Comparison of ENCODE assay signal across 1 cellular context in the genomic region with DNA sequence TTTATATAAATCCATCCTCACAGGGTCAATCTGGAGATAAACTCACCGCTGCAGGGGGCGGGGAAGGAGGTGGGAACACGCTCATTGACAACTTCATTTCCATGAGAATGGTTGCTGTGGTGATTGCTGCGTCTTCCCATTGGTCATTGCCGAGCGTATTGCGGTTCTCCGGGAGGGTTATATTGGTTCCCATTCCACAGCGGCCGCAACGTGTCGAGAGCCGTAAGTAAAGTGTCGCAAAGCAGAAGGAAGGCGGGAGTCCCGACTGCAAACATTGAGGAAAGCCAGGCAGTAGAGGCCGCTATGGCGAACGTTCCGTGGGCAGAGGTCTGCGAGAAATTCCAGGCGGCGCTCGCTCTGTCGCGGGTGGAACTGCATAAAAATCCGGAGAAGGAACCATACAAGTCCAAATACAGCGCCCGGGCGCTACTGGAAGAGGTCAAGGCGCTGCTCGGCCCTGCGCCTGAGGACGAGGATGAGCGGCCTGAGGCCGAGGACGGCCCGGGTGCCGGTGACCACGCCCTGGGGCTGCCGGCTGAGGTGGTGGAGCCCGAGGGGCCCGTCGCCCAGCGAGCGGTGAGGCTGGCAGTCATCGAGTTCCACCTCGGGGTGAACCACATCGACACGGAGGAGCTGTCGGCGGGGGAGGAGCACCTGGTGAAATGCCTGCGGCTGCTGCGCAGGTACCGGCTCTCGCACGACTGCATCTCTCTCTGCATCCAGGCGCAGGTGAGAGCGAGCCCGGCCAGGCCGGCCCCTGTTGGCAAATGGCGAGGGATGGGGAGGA.
A peak's percentile ranks its signal among the peaks of the same experiment; 100 is the strongest.
TF ChIP-seq lines count a peak whose summit lies in the region.

A gene with protein sequence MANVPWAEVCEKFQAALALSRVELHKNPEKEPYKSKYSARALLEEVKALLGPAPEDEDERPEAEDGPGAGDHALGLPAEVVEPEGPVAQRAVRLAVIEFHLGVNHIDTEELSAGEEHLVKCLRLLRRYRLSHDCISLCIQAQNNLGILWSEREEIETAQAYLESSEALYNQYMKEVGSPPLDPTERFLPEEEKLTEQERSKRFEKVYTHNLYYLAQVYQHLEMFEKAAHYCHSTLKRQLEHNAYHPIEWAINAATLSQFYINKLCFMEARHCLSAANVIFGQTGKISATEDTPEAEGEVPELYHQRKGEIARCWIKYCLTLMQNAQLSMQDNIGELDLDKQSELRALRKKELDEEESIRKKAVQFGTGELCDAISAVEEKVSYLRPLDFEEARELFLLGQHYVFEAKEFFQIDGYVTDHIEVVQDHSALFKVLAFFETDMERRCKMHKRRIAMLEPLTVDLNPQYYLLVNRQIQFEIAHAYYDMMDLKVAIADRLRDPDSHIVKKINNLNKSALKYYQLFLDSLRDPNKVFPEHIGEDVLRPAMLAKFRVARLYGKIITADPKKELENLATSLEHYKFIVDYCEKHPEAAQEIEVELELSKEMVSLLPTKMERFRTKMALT (plus strand): TSS at position 274 of the 787 bp plus-strand sequence. CDS start 30 bp downstream, at position 304.

TF ChIP-seq in HepG2, 621 proteins besides CTCF, POLR2A, EP300 and RAD21 (continued from another document and continues in another):
- TF ChIP-seq, protein P1, sequence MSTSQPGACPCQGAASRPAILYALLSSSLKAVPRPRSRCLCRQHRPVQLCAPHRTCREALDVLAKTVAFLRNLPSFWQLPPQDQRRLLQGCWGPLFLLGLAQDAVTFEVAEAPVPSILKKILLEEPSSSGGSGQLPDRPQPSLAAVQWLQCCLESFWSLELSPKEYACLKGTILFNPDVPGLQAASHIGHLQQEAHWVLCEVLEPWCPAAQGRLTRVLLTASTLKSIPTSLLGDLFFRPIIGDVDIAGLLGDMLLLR (CRISPR knock-in tag; IDR thresholded peaks at IDR 0.05): peak; percentile 79; the same call in 1 of the 2 replicates
- TF ChIP-seq ZNF263 (CRISPR knock-in tag; IDR thresholded peaks at IDR 0.05) (peak; percentile 29; the same call in 1 of the 2 replicates), CEBPB (IDR thresholded peaks at IDR 0.05; ENCODE audit: borderline replicate concordance, low read depth, low read length) (no peak), ZNF343 (CRISPR knock-in tag; IDR thresholded peaks at IDR 0.05) (no peak), HNRNPL (IDR thresholded peaks at IDR 0.05; ENCODE audit: low read depth, low read length) (peak; percentile 66; the same call in 1 of the 2 replicates), PHF8 (CRISPR knock-in tag; IDR thresholded peaks at IDR 0.05) (peak; percentile 99), SOX6 (IDR thresholded peaks at IDR 0.05) (no peak), SOX6 (CRISPR knock-in tag; IDR thresholded peaks at IDR 0.05) (peak; percentile 93), CREB1 (IDR thresholded peaks at IDR 0.05) (peak; percentile 66; the same call in 1 of the 2 replicates), CREB1 (CRISPR knock-in tag; IDR thresholded peaks at IDR 0.05) (peak; percentile 86), NFIB (CRISPR knock-in tag; IDR thresholded peaks at IDR 0.05; ENCODE audit: borderline replicate concordance) (no peak), NR2F1 (CRISPR knock-in tag; IDR thresholded peaks at IDR 0.05) (no peak), CHD2 (IDR thresholded peaks at IDR 0.05; ENCODE audit: low read depth, low read length) (no peak), ZSCAN20 (CRISPR knock-in tag; IDR thresholded peaks at IDR 0.05; ENCODE audit: borderline replicate concordance) (no peak), FOXK2 (IDR thresholded peaks at IDR 0.05) (0 out of 2 replicates have a peak, but pooled peaks have one; percentile 38), MZF1 (CRISPR knock-in tag; IDR thresholded peaks at IDR 0.05; ENCODE audit: borderline replicate concordance) (no peak), THYN1 (CRISPR knock-in tag; IDR thresholded peaks at IDR 0.05; ENCODE audit: borderline replicate concordance, low read depth) (no peak), DNMT1 (CRISPR knock-in tag; IDR thresholded peaks at IDR 0.05) (no peak), CCAR2 (optimal IDR thresholded peaks at IDR 0.05; ENCODE audit: low read depth, low read length) (no peak), FOXJ3 (CRISPR knock-in tag; IDR thresholded peaks at IDR 0.05; ENCODE audit: borderline replicate concordance) (no peak)
- TF ChIP-seq, protein P2, sequence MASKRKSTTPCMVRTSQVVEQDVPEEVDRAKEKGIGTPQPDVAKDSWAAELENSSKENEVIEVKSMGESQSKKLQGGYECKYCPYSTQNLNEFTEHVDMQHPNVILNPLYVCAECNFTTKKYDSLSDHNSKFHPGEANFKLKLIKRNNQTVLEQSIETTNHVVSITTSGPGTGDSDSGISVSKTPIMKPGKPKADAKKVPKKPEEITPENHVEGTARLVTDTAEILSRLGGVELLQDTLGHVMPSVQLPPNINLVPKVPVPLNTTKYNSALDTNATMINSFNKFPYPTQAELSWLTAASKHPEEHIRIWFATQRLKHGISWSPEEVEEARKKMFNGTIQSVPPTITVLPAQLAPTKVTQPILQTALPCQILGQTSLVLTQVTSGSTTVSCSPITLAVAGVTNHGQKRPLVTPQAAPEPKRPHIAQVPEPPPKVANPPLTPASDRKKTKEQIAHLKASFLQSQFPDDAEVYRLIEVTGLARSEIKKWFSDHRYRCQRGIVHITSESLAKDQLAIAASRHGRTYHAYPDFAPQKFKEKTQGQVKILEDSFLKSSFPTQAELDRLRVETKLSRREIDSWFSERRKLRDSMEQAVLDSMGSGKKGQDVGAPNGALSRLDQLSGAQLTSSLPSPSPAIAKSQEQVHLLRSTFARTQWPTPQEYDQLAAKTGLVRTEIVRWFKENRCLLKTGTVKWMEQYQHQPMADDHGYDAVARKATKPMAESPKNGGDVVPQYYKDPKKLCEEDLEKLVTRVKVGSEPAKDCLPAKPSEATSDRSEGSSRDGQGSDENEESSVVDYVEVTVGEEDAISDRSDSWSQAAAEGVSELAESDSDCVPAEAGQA (IDR thresholded peaks at IDR 0.05; ENCODE audit: low read depth): no peak
- TF ChIP-seq, protein P2 (CRISPR knock-in tag; IDR thresholded peaks at IDR 0.05; ENCODE audit: borderline replicate concordance): no peak
- TF ChIP-seq, protein P3, sequence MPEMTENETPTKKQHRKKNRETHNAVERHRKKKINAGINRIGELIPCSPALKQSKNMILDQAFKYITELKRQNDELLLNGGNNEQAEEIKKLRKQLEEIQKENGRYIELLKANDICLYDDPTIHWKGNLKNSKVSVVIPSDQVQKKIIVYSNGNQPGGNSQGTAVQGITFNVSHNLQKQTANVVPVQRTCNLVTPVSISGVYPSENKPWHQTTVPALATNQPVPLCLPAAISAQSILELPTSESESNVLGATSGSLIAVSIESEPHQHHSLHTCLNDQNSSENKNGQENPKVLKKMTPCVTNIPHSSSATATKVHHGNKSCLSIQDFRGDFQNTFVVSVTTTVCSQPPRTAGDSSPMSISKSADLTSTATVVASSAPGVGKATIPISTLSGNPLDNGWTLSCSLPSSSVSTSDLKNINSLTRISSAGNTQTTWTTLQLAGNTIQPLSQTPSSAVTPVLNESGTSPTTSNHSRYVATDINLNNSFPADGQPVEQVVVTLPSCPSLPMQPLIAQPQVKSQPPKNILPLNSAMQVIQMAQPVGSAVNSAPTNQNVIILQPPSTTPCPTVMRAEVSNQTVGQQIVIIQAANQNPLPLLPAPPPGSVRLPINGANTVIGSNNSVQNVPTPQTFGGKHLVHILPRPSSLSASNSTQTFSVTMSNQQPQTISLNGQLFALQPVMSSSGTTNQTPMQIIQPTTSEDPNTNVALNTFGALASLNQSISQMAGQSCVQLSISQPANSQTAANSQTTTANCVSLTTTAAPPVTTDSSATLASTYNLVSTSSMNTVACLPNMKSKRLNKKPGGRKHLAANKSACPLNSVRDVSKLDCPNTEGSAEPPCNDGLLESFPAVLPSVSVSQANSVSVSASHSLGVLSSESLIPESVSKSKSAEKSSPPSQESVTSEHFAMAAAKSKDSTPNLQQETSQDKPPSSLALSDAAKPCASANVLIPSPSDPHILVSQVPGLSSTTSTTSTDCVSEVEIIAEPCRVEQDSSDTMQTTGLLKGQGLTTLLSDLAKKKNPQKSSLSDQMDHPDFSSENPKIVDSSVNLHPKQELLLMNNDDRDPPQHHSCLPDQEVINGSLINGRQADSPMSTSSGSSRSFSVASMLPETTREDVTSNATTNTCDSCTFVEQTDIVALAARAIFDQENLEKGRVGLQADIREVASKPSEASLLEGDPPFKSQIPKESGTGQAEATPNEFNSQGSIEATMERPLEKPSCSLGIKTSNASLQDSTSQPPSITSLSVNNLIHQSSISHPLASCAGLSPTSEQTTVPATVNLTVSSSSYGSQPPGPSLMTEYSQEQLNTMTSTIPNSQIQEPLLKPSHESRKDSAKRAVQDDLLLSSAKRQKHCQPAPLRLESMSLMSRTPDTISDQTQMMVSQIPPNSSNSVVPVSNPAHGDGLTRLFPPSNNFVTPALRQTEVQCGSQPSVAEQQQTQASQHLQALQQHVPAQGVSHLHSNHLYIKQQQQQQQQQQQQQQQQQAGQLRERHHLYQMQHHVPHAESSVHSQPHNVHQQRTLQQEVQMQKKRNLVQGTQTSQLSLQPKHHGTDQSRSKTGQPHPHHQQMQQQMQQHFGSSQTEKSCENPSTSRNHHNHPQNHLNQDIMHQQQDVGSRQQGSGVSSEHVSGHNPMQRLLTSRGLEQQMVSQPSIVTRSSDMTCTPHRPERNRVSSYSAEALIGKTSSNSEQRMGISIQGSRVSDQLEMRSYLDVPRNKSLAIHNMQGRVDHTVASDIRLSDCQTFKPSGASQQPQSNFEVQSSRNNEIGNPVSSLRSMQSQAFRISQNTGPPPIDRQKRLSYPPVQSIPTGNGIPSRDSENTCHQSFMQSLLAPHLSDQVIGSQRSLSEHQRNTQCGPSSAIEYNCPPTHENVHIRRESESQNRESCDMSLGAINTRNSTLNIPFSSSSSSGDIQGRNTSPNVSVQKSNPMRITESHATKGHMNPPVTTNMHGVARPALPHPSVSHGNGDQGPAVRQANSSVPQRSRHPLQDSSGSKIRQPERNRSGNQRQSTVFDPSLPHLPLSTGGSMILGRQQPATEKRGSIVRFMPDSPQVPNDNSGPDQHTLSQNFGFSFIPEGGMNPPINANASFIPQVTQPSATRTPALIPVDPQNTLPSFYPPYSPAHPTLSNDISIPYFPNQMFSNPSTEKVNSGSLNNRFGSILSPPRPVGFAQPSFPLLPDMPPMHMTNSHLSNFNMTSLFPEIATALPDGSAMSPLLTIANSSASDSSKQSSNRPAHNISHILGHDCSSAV (CRISPR knock-in tag; IDR thresholded peaks at IDR 0.05; ENCODE audit: borderline replicate concordance): no peak
- TF ChIP-seq, protein P4, sequence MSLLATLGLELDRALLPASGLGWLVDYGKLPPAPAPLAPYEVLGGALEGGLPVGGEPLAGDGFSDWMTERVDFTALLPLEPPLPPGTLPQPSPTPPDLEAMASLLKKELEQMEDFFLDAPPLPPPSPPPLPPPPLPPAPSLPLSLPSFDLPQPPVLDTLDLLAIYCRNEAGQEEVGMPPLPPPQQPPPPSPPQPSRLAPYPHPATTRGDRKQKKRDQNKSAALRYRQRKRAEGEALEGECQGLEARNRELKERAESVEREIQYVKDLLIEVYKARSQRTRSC (CRISPR knock-in tag; IDR thresholded peaks at IDR 0.05; ENCODE audit: low read depth): no peak
- TF ChIP-seq, protein P5, sequence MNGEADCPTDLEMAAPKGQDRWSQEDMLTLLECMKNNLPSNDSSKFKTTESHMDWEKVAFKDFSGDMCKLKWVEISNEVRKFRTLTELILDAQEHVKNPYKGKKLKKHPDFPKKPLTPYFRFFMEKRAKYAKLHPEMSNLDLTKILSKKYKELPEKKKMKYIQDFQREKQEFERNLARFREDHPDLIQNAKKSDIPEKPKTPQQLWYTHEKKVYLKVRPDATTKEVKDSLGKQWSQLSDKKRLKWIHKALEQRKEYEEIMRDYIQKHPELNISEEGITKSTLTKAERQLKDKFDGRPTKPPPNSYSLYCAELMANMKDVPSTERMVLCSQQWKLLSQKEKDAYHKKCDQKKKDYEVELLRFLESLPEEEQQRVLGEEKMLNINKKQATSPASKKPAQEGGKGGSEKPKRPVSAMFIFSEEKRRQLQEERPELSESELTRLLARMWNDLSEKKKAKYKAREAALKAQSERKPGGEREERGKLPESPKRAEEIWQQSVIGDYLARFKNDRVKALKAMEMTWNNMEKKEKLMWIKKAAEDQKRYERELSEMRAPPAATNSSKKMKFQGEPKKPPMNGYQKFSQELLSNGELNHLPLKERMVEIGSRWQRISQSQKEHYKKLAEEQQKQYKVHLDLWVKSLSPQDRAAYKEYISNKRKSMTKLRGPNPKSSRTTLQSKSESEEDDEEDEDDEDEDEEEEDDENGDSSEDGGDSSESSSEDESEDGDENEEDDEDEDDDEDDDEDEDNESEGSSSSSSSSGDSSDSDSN (CRISPR knock-in tag; IDR thresholded peaks at IDR 0.05): peak; percentile 98
- TF ChIP-seq, protein P6, sequence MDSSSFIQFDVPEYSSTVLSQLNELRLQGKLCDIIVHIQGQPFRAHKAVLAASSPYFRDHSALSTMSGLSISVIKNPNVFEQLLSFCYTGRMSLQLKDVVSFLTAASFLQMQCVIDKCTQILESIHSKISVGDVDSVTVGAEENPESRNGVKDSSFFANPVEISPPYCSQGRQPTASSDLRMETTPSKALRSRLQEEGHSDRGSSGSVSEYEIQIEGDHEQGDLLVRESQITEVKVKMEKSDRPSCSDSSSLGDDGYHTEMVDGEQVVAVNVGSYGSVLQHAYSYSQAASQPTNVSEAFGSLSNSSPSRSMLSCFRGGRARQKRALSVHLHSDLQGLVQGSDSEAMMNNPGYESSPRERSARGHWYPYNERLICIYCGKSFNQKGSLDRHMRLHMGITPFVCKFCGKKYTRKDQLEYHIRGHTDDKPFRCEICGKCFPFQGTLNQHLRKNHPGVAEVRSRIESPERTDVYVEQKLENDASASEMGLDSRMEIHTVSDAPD (CRISPR knock-in tag; IDR thresholded peaks at IDR 0.05): peak; percentile 49; the same call in 1 of the 2 replicates
- TF ChIP-seq, protein P7, sequence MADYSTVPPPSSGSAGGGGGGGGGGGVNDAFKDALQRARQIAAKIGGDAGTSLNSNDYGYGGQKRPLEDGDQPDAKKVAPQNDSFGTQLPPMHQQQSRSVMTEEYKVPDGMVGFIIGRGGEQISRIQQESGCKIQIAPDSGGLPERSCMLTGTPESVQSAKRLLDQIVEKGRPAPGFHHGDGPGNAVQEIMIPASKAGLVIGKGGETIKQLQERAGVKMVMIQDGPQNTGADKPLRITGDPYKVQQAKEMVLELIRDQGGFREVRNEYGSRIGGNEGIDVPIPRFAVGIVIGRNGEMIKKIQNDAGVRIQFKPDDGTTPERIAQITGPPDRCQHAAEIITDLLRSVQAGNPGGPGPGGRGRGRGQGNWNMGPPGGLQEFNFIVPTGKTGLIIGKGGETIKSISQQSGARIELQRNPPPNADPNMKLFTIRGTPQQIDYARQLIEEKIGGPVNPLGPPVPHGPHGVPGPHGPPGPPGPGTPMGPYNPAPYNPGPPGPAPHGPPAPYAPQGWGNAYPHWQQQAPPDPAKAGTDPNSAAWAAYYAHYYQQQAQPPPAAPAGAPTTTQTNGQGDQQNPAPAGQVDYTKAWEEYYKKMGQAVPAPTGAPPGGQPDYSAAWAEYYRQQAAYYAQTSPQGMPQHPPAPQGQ (CRISPR knock-in tag; IDR thresholded peaks at IDR 0.05; ENCODE audit: borderline replicate concordance): 0 out of 2 replicates have a peak, but pooled peaks have one; percentile 61
